ENCODE assay signal across 8 cellular contexts in genomic region chr21:42414928-42415769, GRCh38. TPM values are rescaled to one million over a fixed set of nuclear protein-coding genes. Genes with fewer than 3 reads are reported as not detected.
DNase-seq lines count a peak whose midpoint lies in the region; TF ChIP-seq lines count a peak whose summit lies in the region.

No MANE protein-coding gene starts in this region.

- intact Hi-C loops in activated naive CD4-positive, alpha-beta T cell treated with anti-CD3 and anti-CD28 coated beads for 36 hours (cut with micrococcal nuclease): loop anchor here (1.0 to 5.0 kb wide), 7 partner anchors 8 to 226 kb away; no protein-coding TSS in a partner anchor

- peak overlapping the region; percentile 21 for H3K4me3 ChIP-seq in GM12865 (ENCODE audit: low read depth, low read length)
- no peak overlapping the region for H3K4me3 ChIP-seq in HFF-Myc (replicated peaks; ENCODE audit: low read depth, low read length)
- H3K4me3 ChIP-seq in Peyer's patch: peak overlapping the region in 1 of 4 donors; percentile 16
- no peak overlapping the region for H3K4me3 ChIP-seq in thymus (ENCODE audit: low read length)

- no peaks in the 10 kb centered on the region for H3K4me1 ChIP-seq in Peyer's patch
- no peaks in the 10 kb centered on the region for H3K4me1 ChIP-seq in thymus (ENCODE audit: control insufficient read depth, insufficient read depth, low read length)

- H3K27ac Mint-ChIP-seq in activated naive CD4-positive, alpha-beta T cell treated with anti-CD3 and anti-CD28 coated beads for 36 hours: peak overlapping the region; percentile 94
- no peak overlapping the region for H3K27ac Mint-ChIP-seq in endothelial cell (ENCODE audit: unreplicated experiment)

- WGBS in thymus: 72% methylated on average over 27 of the region's 27 CpGs

- H3K4me1 Mint-ChIP-seq in activated naive CD4-positive, alpha-beta T cell treated with anti-CD3 and anti-CD28 coated beads for 36 hours (ENCODE audit: low read depth): peaks cover 64% of the 10 kb centered on the region
- H3K4me1 Mint-ChIP-seq in endothelial cell (ENCODE audit: unreplicated experiment): peaks cover 3% of the 10 kb centered on the region

- CTCF ChIA-PET in activated naive CD4-positive, alpha-beta T cell treated with anti-CD3 and anti-CD28 coated beads for 36 hours (lab: Charles Lee): interaction anchor here (0.7 to 1.5 kb wide), 3 partner anchors 12 to 33 kb away, joined by 3 to 5 read pairs (median 5); partner anchors contain the start of gene UBASH3A

- H3K27me3 Mint-ChIP-seq in activated naive CD4-positive, alpha-beta T cell treated with anti-CD3 and anti-CD28 coated beads for 36 hours (ENCODE audit: low read depth): no peaks in the 10 kb centered on the region
- H3K27me3 Mint-ChIP-seq in endothelial cell (ENCODE audit: unreplicated experiment): peaks cover 6% of the 10 kb centered on the region

- no peaks in the 10 kb centered on the region for H3K36me3 ChIP-seq in Peyer's patch
- H3K36me3 ChIP-seq in thymus (ENCODE audit: control insufficient read depth, insufficient read depth): peaks cover 94% of the 10 kb centered on the region

- no peak for TF ChIP-seq POLR2A in Peyer's patch (IDR thresholded peaks at IDR 0.05)

- H3K36me3 Mint-ChIP-seq in activated naive CD4-positive, alpha-beta T cell treated with anti-CD3 and anti-CD28 coated beads for 36 hours (ENCODE audit: low read depth): peaks cover 53% of the 10 kb centered on the region
- H3K36me3 Mint-ChIP-seq in endothelial cell (ENCODE audit: low read depth, unreplicated experiment): no peaks in the 10 kb centered on the region

- peak overlapping the region; percentile 64 for H3K4me3 Mint-ChIP-seq in activated naive CD4-positive, alpha-beta T cell treated with anti-CD3 and anti-CD28 coated beads for 36 hours
- H3K4me3 Mint-ChIP-seq in endothelial cell (ENCODE audit: unreplicated experiment): no peak overlapping the region

- peak; percentile 94 for DNase-seq in GM12865 (ENCODE audit: low read depth)
- DNase-seq in HFF-Myc (ENCODE audit: extremely low read depth, low read depth): peak; percentile 27
- peak in 2 of 3 donors; percentile 72 to 87 for DNase-seq in Peyer's patch
- peak; percentile 99 for DNase-seq in activated naive CD4-positive, alpha-beta T cell treated with anti-CD3 and anti-CD28 coated beads for 36 hours
- DNase-seq in middle frontal gyrus (ENCODE audit: extremely low spot score, low spot score): peak; percentile 30
- DNase-seq in endothelial cell (ENCODE audit: low spot score): no peak
- no peak for DNase-seq in NCI-H510A (lab: John Stamatoyannopoulos, UW)

- H3K9me3 ChIP-seq in Peyer's patch (no peaks in the 10 kb centered on the region), thymus (ENCODE audit: control insufficient read depth) (no peaks in the 10 kb centered on the region)

- H3K9me3 Mint-ChIP-seq in activated naive CD4-positive, alpha-beta T cell treated with anti-CD3 and anti-CD28 coated beads for 36 hours: peaks cover 3% of the 10 kb centered on the region
- H3K9me3 Mint-ChIP-seq in endothelial cell (ENCODE audit: unreplicated experiment): no peaks in the 10 kb centered on the region

- no peaks in the 10 kb centered on the region for H3K27me3 ChIP-seq in Peyer's patch
- H3K27me3 ChIP-seq in thymus (ENCODE audit: control insufficient read depth, insufficient read depth): no peaks in the 10 kb centered on the region

- H3K27ac ChIP-seq in Peyer's patch: peak overlapping the region; percentile 8 to 62 (median 52)
- H3K27ac ChIP-seq in thymus (ENCODE audit: low read depth): peak overlapping the region; percentile 31

- TF ChIP-seq CTCF in GM12865 (IDR thresholded peaks at IDR 0.05; ENCODE audit: insufficient read depth, low read depth, low read length, missing control alignments) (no peak), HFF-Myc (IDR thresholded peaks at IDR 0.05; ENCODE audit: low read depth, low read length, missing control alignments) (no peak), Peyer's patch (IDR thresholded peaks at IDR 0.05) (no peak), endothelial cell (IDR thresholded peaks at IDR 0.05; ENCODE audit: unreplicated experiment) (no peak)

RNA-seq across cellular contexts. Expression of gene UBASH3A, which starts 11.4 kb away (rescaled TPM):
- 10 to 100 TPM in 1 of 4 donors, 1 to 10 TPM in 3; 3.9 to 14.0 (median 5.3) TPM for total RNA-seq in Peyer's patch
- 10 to 100 TPM; 13.5 to 14.9 TPM for total RNA-seq in activated naive CD4-positive, alpha-beta T cell treated with anti-CD3 and anti-CD28 coated beads for 36 hours
- polyA plus RNA-seq in thymus: 14.9 TPM
- not detected for total RNA-seq in endothelial cell (ENCODE audit: unreplicated experiment)

RNA-seq across cellular contexts. Expression of gene TMPRSS3, which starts 19.3 kb away (rescaled TPM):
- total RNA-seq in Peyer's patch (1 to 10 TPM in 1 of 4 donors, under 1 TPM in 1, not detected in 2; 0.54 to 2.5 TPM), endothelial cell (ENCODE audit: unreplicated experiment) (not detected)
- total RNA-seq in activated naive CD4-positive, alpha-beta T cell treated with anti-CD3 and anti-CD28 coated beads for 36 hours: 10 to 100 TPM; 10.9 to 11.5 TPM
- polyA plus RNA-seq in thymus: 1.1 TPM

RNA-seq across cellular contexts. Expression of gene TFF1, which starts 48.8 kb away (rescaled TPM):
- total RNA-seq in Peyer's patch (100 to 1,000 TPM in 2 of 4 donors, 10 to 100 TPM in 1, not detected in 1; 32.4 to 136 (median 103) TPM), endothelial cell (ENCODE audit: unreplicated experiment) (not detected)
- not detected for total RNA-seq in activated naive CD4-positive, alpha-beta T cell treated with anti-CD3 and anti-CD28 coated beads for 36 hours
- polyA plus RNA-seq in thymus: 2.4 TPM

Comparison
In these comparisons a context has a peak if more than half of its experiments do, and no peak if none do; other contexts are left out.
1. DNase-seq: peak in GM12865 (single experiment), HFF-Myc (single experiment), Peyer's patch (2 of 3), activated naive CD4-positive, alpha-beta T cell treated with anti-CD3 and anti-CD28 coated beads for 36 hours (single experiment) and middle frontal gyrus (single experiment); none in endothelial cell (single experiment) and NCI-H510A (single experiment).